Comparison of ENCODE assay signal across 8 cellular contexts in the genomic region with DNA sequence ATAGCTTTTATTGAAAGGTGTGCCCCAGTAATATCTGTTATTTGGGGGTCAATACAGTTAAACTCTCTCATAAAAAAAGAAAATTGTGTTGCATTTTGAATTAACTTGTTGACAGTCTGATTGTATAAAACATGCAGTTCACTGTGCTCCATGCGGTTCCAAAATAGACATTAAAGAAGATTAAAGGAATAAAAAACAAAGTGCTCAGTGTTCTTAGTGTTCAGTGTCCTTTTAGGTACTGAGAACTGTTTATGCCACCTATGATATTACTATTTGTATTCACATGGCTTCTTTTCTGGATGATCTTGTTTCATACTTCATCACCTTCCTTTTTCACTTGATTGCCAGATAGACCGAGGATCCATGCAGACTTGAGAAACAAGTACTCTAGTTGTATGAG. TPM values are rescaled to one million over a fixed set of nuclear protein-coding genes. Genes with fewer than 3 reads are reported as not detected.
"Had no signal": no experiment of that assay in that cellular context is flagged by ENCODE, and none has a peak within 500 bp of the region (broad histone marks: within the 10 kb centered on the region; RNA-seq: fewer than 3 reads in every experiment).

No MANE protein-coding gene starts in this region.

- H3K4me2 ChIP-seq: KMS-11 had no signal

- ATAC-seq: HepG2, K562 had no signal

- H3K9ac ChIP-seq: KMS-11 had no signal

- FAIRE-seq: HepG2, HTR-8/SVneo, K562 had no signal

- H3K27ac ChIP-seq: HL-60, KMS-11 had no signal

- DNase-seq: KBM-7, KG1 had no signal

- H3K4me3 ChIP-seq: K562 had no signal

RNA-seq across cellular contexts. Expression of a gene that starts 15.3 kb away (rescaled TPM):
- total RNA-seq: HepG2, HT-29 had no signal
- polyA plus RNA-seq: HepG2 had no signal
